1 cellular context compared by ENCODE assay signal in genomic region chr22:40030026-40030756, GRCh38.
TF ChIP-seq lines count a peak whose summit lies in the region.

No MANE protein-coding gene starts in this region.

TF ChIP-seq in GM23338, 12 proteins besides CTCF, POLR2A, EP300 and RAD21 (continued from another document):
- TF ChIP-seq ZNF462 (CRISPR knock-in tag; IDR thresholded peaks at IDR 0.05) (no peak), CREB1 (CRISPR knock-in tag; IDR thresholded peaks at IDR 0.05; ENCODE audit: low read depth) (no peak)
